Comparison of ENCODE assay signal across 8 cellular contexts in genomic region chr2:68943581-68944568, GRCh38. TPM values are rescaled to one million over a fixed set of nuclear protein-coding genes. Genes with fewer than 3 reads are reported as not detected.
DNase-seq lines count a peak whose midpoint lies in the region; ATAC-seq and TF ChIP-seq lines count a peak whose summit lies in the region.

No MANE protein-coding gene starts in this region.

- H3K4me3 ChIP-seq in HUES64 (ENCODE audit: low read length) = peak overlapping the region; percentile 69

- peak overlapping the region; percentile 79 for H3K9ac ChIP-seq in HUES64 (ENCODE audit: low read depth, low read length)

- H3K27ac ChIP-seq in HUES64 (ENCODE audit: low read depth, low read length) = no peak overlapping the region

- no peaks in the 10 kb centered on the region for H3K9me3 Mint-ChIP-seq in activated CD8-positive, alpha-beta memory T cell treated with anti-CD3 and anti-CD28 coated beads, Interleukin-2, amount 10 ng/mL, durations not matched to agents 7 days and 5 days (ENCODE audit: low read depth)
- H3K9me3 Mint-ChIP-seq in mesothelial cell of epicardium = peaks cover 29% of the 10 kb centered on the region

- no peaks in the 10 kb centered on the region for H3K27me3 ChIP-seq in HUES64 (ENCODE audit: insufficient read depth, low read length)

- CTCF ChIA-PET in activated CD8-positive, alpha-beta memory T cell treated with anti-CD3 and anti-CD28 coated beads, Interleukin-2, amount 10 ng/mL, durations not matched to agents 7 days and 5 days (lab: Charles Lee) = interaction anchor here (0.7 to 3.2 kb wide), 28 partner anchors 9 to 659 kb away, joined by 3 to 28 read pairs (median 4); partner anchors contain the start of gene GKN2

- H3K9me3 ChIP-seq in HUES64 (ENCODE audit: insufficient read depth, low read depth, low read length) = no peaks in the 10 kb centered on the region

- H3K4me3 Mint-ChIP-seq in activated CD8-positive, alpha-beta memory T cell treated with anti-CD3 and anti-CD28 coated beads, Interleukin-2, amount 10 ng/mL, durations not matched to agents 7 days and 5 days = no peak overlapping the region
- no peak overlapping the region for H3K4me3 Mint-ChIP-seq in mesothelial cell of epicardium

- ATAC-seq in activated CD8-positive, alpha-beta memory T cell treated with anti-CD3 and anti-CD28 coated beads, Interleukin-2, amount 10 ng/mL, durations not matched to agents 7 days and 5 days = peak; percentile 60

- no peaks in the 10 kb centered on the region for H3K36me3 ChIP-seq in HUES64 (ENCODE audit: insufficient read depth, low read length)

- H3K4me1 Mint-ChIP-seq in activated CD8-positive, alpha-beta memory T cell treated with anti-CD3 and anti-CD28 coated beads, Interleukin-2, amount 10 ng/mL, durations not matched to agents 7 days and 5 days = peaks cover 8% of the 10 kb centered on the region
- H3K4me1 Mint-ChIP-seq in mesothelial cell of epicardium = peaks cover 4% of the 10 kb centered on the region

- DNase-seq in ELR (ENCODE audit: low read depth) (peak; percentile 76), NOMO-1 treated with DMSO at 0.1 percent for 48 hours (lab: John Stamatoyannopoulos, UW; ENCODE audit: unreplicated experiment) (peak; percentile 48), epidermal melanocyte (ENCODE audit: insufficient read length, low spot score) (peak; percentile 51), mesothelial cell of epicardium (ENCODE audit: low spot score in 2 of 2, unreplicated experiment in 2 of 2) (peak; percentile 34 to 80), cerebellar nuclear complex (lab: John Stamatoyannopoulos, UW) (no peak)
- peak; percentile 63 for DNase-seq in activated CD8-positive, alpha-beta memory T cell treated with anti-CD3 and anti-CD28 coated beads, Interleukin-2, amount 10 ng/mL, durations not matched to agents 7 days and 5 days
- peak in 5 of 6 experiments; percentile 18 to 63 (median 34) for DNase-seq in stimulated activated naive CD4-positive, alpha-beta T cell (lab: John Stamatoyannopoulos, UW)

- 26% methylated on average over 27 of the region's 27 CpGs for whole genome bisulfite sequencing in HUES64

- no peaks in the 10 kb centered on the region for H3K36me3 Mint-ChIP-seq in activated CD8-positive, alpha-beta memory T cell treated with anti-CD3 and anti-CD28 coated beads, Interleukin-2, amount 10 ng/mL, durations not matched to agents 7 days and 5 days
- no peaks in the 10 kb centered on the region for H3K36me3 Mint-ChIP-seq in mesothelial cell of epicardium

- peaks cover 3% of the 10 kb centered on the region; the same call in 1 of the 2 replicates for H3K4me1 ChIP-seq in HUES64 (ENCODE audit: insufficient read depth, low read length)

- peaks cover 66% of the 10 kb centered on the region for H3K27me3 Mint-ChIP-seq in activated CD8-positive, alpha-beta memory T cell treated with anti-CD3 and anti-CD28 coated beads, Interleukin-2, amount 10 ng/mL, durations not matched to agents 7 days and 5 days
- H3K27me3 Mint-ChIP-seq in mesothelial cell of epicardium (ENCODE audit: low read depth) = peaks cover 14% of the 10 kb centered on the region

- H3K27ac Mint-ChIP-seq in activated CD8-positive, alpha-beta memory T cell treated with anti-CD3 and anti-CD28 coated beads, Interleukin-2, amount 10 ng/mL, durations not matched to agents 7 days and 5 days = no peak overlapping the region
- peak overlapping the region; percentile 69 for H3K27ac Mint-ChIP-seq in mesothelial cell of epicardium

- TF ChIP-seq CTCF in mesothelial cell of epicardium (IDR thresholded peaks at IDR 0.05; ENCODE audit: unreplicated experiment) = peak; percentile 80

RNA-seq across cellular contexts. Expression of gene GKN2, which starts 8.8 kb away (rescaled TPM):
- polyA plus RNA-seq in HUES64 (2013, experiment 1 of 2) = not detected
- polyA plus RNA-seq in HUES64 (2013, experiment 2 of 2) = not detected
- not detected for total RNA-seq in activated CD8-positive, alpha-beta memory T cell treated with anti-CD3 and anti-CD28 coated beads, Interleukin-2, amount 10 ng/mL, durations not matched to agents 7 days and 5 days
- not detected in 3 replicates for total RNA-seq in mesothelial cell of epicardium

RNA-seq across cellular contexts. Expression of gene GKN1, which starts 30.6 kb away (rescaled TPM):
- polyA plus RNA-seq in HUES64 (2013, experiment 1 of 2) = not detected
- polyA plus RNA-seq in HUES64 (2013, experiment 2 of 2) = not detected
- total RNA-seq in activated CD8-positive, alpha-beta memory T cell treated with anti-CD3 and anti-CD28 coated beads, Interleukin-2, amount 10 ng/mL, durations not matched to agents 7 days and 5 days = not detected
- total RNA-seq in mesothelial cell of epicardium = not detected in 3 replicates

Comparison
In these comparisons a context has a peak if more than half of its experiments do, and no peak if none do; other contexts are left out.
1. DNase-seq: peak in ELR (single experiment), NOMO-1 treated with DMSO at 0.1 percent for 48 hours (single experiment), activated CD8-positive, alpha-beta memory T cell treated with anti-CD3 and anti-CD28 coated beads, Interleukin-2, amount 10 ng/mL, durations not matched to agents 7 days and 5 days (single experiment), epidermal melanocyte (single experiment), mesothelial cell of epicardium (2 of 2) and stimulated activated naive CD4-positive, alpha-beta T cell (5 of 6); none in cerebellar nuclear complex (0 of 2).